In the genomic region with DNA sequence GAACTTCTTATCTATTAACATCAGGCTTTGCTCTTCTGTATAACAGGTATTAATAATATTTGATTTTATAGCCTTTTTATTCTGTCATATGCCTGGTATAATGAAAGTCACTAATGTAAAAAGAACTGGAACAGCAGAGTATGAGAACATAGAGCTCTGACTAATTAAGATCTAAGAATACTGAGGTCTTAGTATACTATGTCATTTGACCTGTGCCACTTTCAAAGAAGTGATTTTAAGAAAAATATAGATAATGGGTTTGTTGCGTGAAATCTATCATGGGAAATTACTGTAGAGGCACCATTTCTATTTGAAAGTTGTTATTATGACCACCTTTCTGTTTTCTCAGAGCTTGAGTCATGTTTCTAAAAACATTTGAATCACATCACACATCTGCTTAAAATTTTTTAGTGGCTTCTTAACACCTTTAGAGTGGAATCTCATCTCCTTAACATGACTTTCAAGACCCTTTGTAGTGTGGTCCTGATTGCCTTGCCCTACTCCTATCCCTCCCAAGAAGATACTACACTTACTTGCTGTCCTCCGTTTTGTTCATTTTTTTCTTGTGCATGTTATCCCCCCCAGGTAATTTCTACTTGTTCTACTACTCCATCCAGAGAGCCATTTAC, we compare ENCODE assay signal across 25 cellular contexts.
"Had no signal": no experiment of that assay in that cellular context is flagged by ENCODE, and none has a peak within 500 bp of the region (broad histone marks: within the 10 kb centered on the region; RNA-seq: fewer than 3 reads in every experiment).

No MANE protein-coding gene starts in this region.

- H3K4me3 Mint-ChIP-seq: activated CD8-positive, alpha-beta memory T cell treated with anti-CD3 and anti-CD28 coated beads, Interleukin-2, amount 10 ng/mL, durations not matched to agents 7 days and 5 days; activated naive CD4-positive, alpha-beta T cell treated with anti-CD3 and anti-CD28 coated beads, Interleukin-2, amount 10 ng/mL, durations not matched to agents 7 days and 5 days; activated naive CD8-positive, alpha-beta T cell treated with anti-CD3 and anti-CD28 coated beads, Interleukin-2, amount 10 ng/mL, durations not matched to agents 7 days and 5 days had no signal

- H3K9me3 Mint-ChIP-seq: activated naive CD4-positive, alpha-beta T cell treated with anti-CD3 and anti-CD28 coated beads, Interleukin-2, amount 10 ng/mL, durations not matched to agents 7 days and 5 days; activated naive CD8-positive, alpha-beta T cell treated with anti-CD3 and anti-CD28 coated beads, Interleukin-2, amount 10 ng/mL, durations not matched to agents 7 days and 5 days had no signal

- H3K4me1 Mint-ChIP-seq: activated CD8-positive, alpha-beta memory T cell treated with anti-CD3 and anti-CD28 coated beads, Interleukin-2, amount 10 ng/mL, durations not matched to agents 7 days and 5 days; activated naive CD4-positive, alpha-beta T cell treated with anti-CD3 and anti-CD28 coated beads, Interleukin-2, amount 10 ng/mL, durations not matched to agents 7 days and 5 days had no signal

- H3K27ac Mint-ChIP-seq: activated CD8-positive, alpha-beta memory T cell treated with anti-CD3 and anti-CD28 coated beads, Interleukin-2, amount 10 ng/mL, durations not matched to agents 7 days and 5 days; activated naive CD4-positive, alpha-beta T cell treated with anti-CD3 and anti-CD28 coated beads, Interleukin-2, amount 10 ng/mL, durations not matched to agents 7 days and 5 days; activated naive CD8-positive, alpha-beta T cell treated with anti-CD3 and anti-CD28 coated beads, Interleukin-2, amount 10 ng/mL, durations not matched to agents 7 days and 5 days had no signal

- H3K27me3 Mint-ChIP-seq: activated CD8-positive, alpha-beta memory T cell treated with anti-CD3 and anti-CD28 coated beads, Interleukin-2, amount 10 ng/mL, durations not matched to agents 7 days and 5 days; activated naive CD4-positive, alpha-beta T cell treated with anti-CD3 and anti-CD28 coated beads, Interleukin-2, amount 10 ng/mL, durations not matched to agents 7 days and 5 days; activated naive CD8-positive, alpha-beta T cell treated with anti-CD3 and anti-CD28 coated beads, Interleukin-2, amount 10 ng/mL, durations not matched to agents 7 days and 5 days had no signal

- ATAC-seq: activated CD8-positive, alpha-beta memory T cell treated with anti-CD3 and anti-CD28 coated beads, Interleukin-2, amount 10 ng/mL, durations not matched to agents 7 days and 5 days; body of pancreas; Panc1 had no signal

- DNase-seq: activated CD4-positive, alpha-beta T cell treated with anti-CD3 and anti-CD28 coated beads for 4 hours; activated CD4-positive, alpha-beta T cell treated with anti-CD3 and anti-CD28 coated beads, Interleukin-2, amount 50 U/mL, for 48 hours; activated CD8-positive, alpha-beta memory T cell treated with anti-CD3 and anti-CD28 coated beads for 24 hours; activated CD8-positive, alpha-beta memory T cell treated with anti-CD3 and anti-CD28 coated beads, Interleukin-2, amount 10 ng/mL, durations not matched to agents 7 days and 5 days; activated CD8-positive, alpha-beta memory T cell treated with anti-CD3 and anti-CD28 coated beads, Interleukin-2, amount 50 U/mL, for 48 hours; activated effector memory CD4-positive, alpha-beta T cell treated with Interleukin-2 at 50 U/mL for 16 hours; activated naive CD4-positive, alpha-beta T cell treated with anti-CD3 and anti-CD28 coated beads, Interleukin-2, amount 10 ng/mL, durations not matched to agents 7 days and 5 days; activated naive CD8-positive, alpha-beta T cell treated with anti-CD3 and anti-CD28 coated beads, Interleukin-2, amount 10 ng/mL, durations not matched to agents 7 days and 5 days; adrenal gland; body of pancreas; MM.1S; MV-4-11; NCI-H1092; NCI-H146; NCI-H187; NCI-H2029 treated with DMSO at 0.1 percent for 48 hours; NCI-H2107; NCI-H2171; NCI-H510A; NCI-H526; SHP77; SJCRH30; T1000; WERI-Rb-1 had no signal
